Comparison of ENCODE assay signal across 10 cellular contexts in the genomic region with DNA sequence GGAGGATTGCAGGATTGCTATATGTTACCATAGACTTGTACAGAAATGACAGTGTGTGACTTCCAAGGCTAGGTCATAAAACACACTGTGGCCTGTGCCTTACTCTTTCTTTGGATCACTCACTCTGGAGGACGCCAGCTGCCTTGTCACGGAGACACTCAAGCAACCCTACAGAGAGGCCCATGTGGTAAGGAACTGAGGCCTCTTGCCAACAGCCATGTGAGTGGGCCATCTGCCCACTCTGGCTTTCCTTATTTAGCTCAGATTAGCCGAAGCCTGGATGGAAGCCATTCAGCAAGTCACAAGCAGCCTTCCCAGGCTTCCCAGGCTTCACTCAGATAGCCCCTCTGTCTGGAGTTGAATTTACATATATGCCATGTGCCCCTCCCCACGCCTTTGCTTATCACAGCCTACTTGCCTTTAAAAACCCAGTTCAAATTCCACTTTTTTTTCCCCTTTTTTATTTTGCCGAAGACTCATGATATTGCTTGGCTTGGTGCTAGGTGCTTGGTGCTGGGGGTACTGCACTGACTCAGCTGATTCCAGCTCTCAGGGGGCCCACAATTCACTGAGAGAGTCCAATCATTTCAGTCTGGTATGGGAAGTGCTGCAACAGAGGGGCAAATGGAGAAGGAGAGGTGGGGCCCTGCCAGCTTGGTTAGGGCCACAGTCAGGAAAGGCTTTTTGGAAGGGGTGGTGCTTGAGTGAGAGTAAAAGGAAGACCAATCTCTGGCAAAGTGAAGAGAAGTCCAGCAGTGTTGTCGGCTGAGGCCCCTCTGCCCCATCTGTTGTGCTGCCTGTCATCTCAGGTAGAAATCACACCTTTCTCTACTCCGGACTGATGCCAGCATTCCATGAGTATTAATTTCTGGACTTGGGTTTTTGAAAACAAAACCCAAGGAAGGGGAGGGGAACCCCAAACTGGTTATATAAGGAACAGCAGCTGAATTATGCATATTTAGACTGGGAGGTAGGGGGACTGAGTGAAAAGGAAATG. TPM values are rescaled to one million over a fixed set of nuclear protein-coding genes. Genes with fewer than 3 reads are reported as not detected.
A peak's percentile ranks its signal among the peaks of the same experiment; 100 is the strongest.
DNase-seq lines count a peak whose midpoint lies in the region; ATAC-seq and TF ChIP-seq lines count a peak whose summit lies in the region.
"Had no signal": no experiment of that assay in that cellular context is flagged by ENCODE, and none has a peak within 500 bp of the region (broad histone marks: within the 10 kb centered on the region; RNA-seq: fewer than 3 reads in every experiment).

No MANE protein-coding gene starts in this region.

- TF ChIP-seq CTCF in GM23338 (conservative IDR thresholded peaks at IDR 0.05; ENCODE audit: low read depth in 2 of 2) (no peak), right atrium auricular region (IDR thresholded peaks at IDR 0.05) (no peak)
- no peak for TF ChIP-seq CTCF in CD8-positive, alpha-beta T cell (IDR thresholded peaks at IDR 0.05)

- H3K4me2 ChIP-seq in GM23338 (no peak overlapping the region), skeletal muscle satellite cell (ENCODE audit: low read length) (no peak overlapping the region)

- no peaks in the 10 kb centered on the region for H3K9me2 ChIP-seq in GM23338 (ENCODE audit: insufficient read depth)

- H3K79me2 ChIP-seq in GM23338 (replicated peaks; ENCODE audit: insufficient read depth) = no peaks in the 10 kb centered on the region

- H3K36me3 ChIP-seq in GM23338 (ENCODE audit: insufficient read depth) = peaks cover 3% of the 10 kb centered on the region; the same call in 1 of the 2 replicates
- H3K36me3 ChIP-seq in right atrium auricular region = no peaks in the 10 kb centered on the region
- no peaks in the 10 kb centered on the region for H3K36me3 ChIP-seq in skeletal muscle satellite cell (ENCODE audit: insufficient read depth, low read length)
- H3K36me3 ChIP-seq in CD8-positive, alpha-beta T cell (ENCODE audit: insufficient read depth, low read length) = no peaks in the 10 kb centered on the region

- DNase-seq in GM23338 (ENCODE audit: low spot score) (no peak), right atrium auricular region (ENCODE audit: low spot score) (peak; percentile 90), DMS153 treated with DMSO at 0.1 percent for 48 hours (lab: John Stamatoyannopoulos, UW; ENCODE audit: unreplicated experiment) (no peak)
- no peak for DNase-seq in CD8-positive, alpha-beta T cell
- DNase-seq: stimulated activated CD4-positive, alpha-beta T cell treated with anti-CD3 and anti-CD28 coated beads, Interleukin-15, amount 100 ng/mL, for 24 hours had no signal

- ATAC-seq in GM23338 = no peak
- ATAC-seq in HG03097 (IDR thresholded peaks at IDR 0.05; ENCODE audit: low FRiP score, unreplicated experiment) = no peak
- ATAC-seq in CD8-positive, alpha-beta T cell = no peak
- ATAC-seq in HG02588 (IDR thresholded peaks at IDR 0.05; ENCODE audit: unreplicated experiment) = no peak
- ATAC-seq: GM12878 had no signal

- no peaks in the 10 kb centered on the region for H3K27me3 ChIP-seq in GM23338 (ENCODE audit: insufficient read depth)
- H3K27me3 ChIP-seq in right atrium auricular region = no peaks in the 10 kb centered on the region
- H3K27me3 ChIP-seq in skeletal muscle satellite cell (ENCODE audit: control insufficient read depth, insufficient read depth, low read length) = no peaks in the 10 kb centered on the region
- no peaks in the 10 kb centered on the region for H3K27me3 ChIP-seq in CD8-positive, alpha-beta T cell (ENCODE audit: insufficient read depth, low read length)

- H3K4me3 ChIP-seq in GM23338 (no peak overlapping the region), right atrium auricular region (no peak overlapping the region), skeletal muscle satellite cell (ENCODE audit: low read length) (no peak overlapping the region)
- no peak overlapping the region for H3K4me3 ChIP-seq in CD8-positive, alpha-beta T cell (ENCODE audit: low read depth, low read length)
- H3K4me3 ChIP-seq: GM12878 had no signal

- H3K4me3 Mint-ChIP-seq in GM23338 = no peak overlapping the region
- H3K4me3 Mint-ChIP-seq in CD8-positive, alpha-beta T cell = no peak overlapping the region

- H2AFZ ChIP-seq in GM23338 = no peak overlapping the region

- peak overlapping the region; percentile 28 for H3K9ac ChIP-seq in skeletal muscle satellite cell (ENCODE audit: low read depth, low read length)

- H4K20me1 ChIP-seq in GM23338 (replicated peaks; ENCODE audit: insufficient read depth) = no peaks in the 10 kb centered on the region

- peak overlapping the region; percentile 58; the same call in 1 of the 2 replicates for H3K27ac Mint-ChIP-seq in GM23338
- H3K27ac Mint-ChIP-seq in CD8-positive, alpha-beta T cell = no peak overlapping the region

- peaks cover 10% of the 10 kb centered on the region for H3K9me3 Mint-ChIP-seq in GM23338
- H3K9me3 Mint-ChIP-seq in CD8-positive, alpha-beta T cell = no peaks in the 10 kb centered on the region

- H3K9me3 ChIP-seq in right atrium auricular region = no peaks in the 10 kb centered on the region
- H3K9me3 ChIP-seq in skeletal muscle satellite cell (replicated peaks; ENCODE audit: low read length) = no peaks in the 10 kb centered on the region
- no peaks in the 10 kb centered on the region for H3K9me3 ChIP-seq in CD8-positive, alpha-beta T cell (ENCODE audit: low read length)

- H3K27ac ChIP-seq in GM23338 (ENCODE audit: low read depth) (no peak overlapping the region), angular gyrus (ENCODE audit: low read depth, low read length) (peak overlapping the region; percentile 54), right atrium auricular region (peak overlapping the region; percentile 66 to 74)
- H3K27ac ChIP-seq in CD8-positive, alpha-beta T cell (ENCODE audit: low read depth, low read length) = no peak overlapping the region

- H3K36me3 Mint-ChIP-seq in GM23338 (ENCODE audit: low read depth) = peaks cover 15% of the 10 kb centered on the region
- H3K36me3 Mint-ChIP-seq in CD8-positive, alpha-beta T cell = no peaks in the 10 kb centered on the region

- H3K4me1 ChIP-seq in GM23338 (ENCODE audit: insufficient read depth) (no peaks in the 10 kb centered on the region), right atrium auricular region (peaks cover 0 to 40% of the 10 kb centered on the region in 2 donors), skeletal muscle satellite cell (ENCODE audit: control insufficient read depth, insufficient read depth, low read length) (peaks cover 52% of the 10 kb centered on the region)
- H3K4me1 ChIP-seq in CD8-positive, alpha-beta T cell (ENCODE audit: insufficient read depth, low read length) = no peaks in the 10 kb centered on the region

- peaks cover 5% of the 10 kb centered on the region for H3K27me3 Mint-ChIP-seq in GM23338 (ENCODE audit: insufficient read depth, low read depth, poor library complexity)
- peaks cover 2% of the 10 kb centered on the region for H3K27me3 Mint-ChIP-seq in CD8-positive, alpha-beta T cell (ENCODE audit: low read depth)

- CTCF ChIA-PET in CD8-positive, alpha-beta T cell (lab: Charles Lee) = no interaction called here

- POLR2A ChIA-PET in CD8-positive, alpha-beta T cell (lab: Charles Lee) = no interaction called here

- intact Hi-C loops in CD8-positive, alpha-beta T cell (cut with DNase I, micrococcal nuclease) = no loop called here

- H3K4me1 Mint-ChIP-seq in GM23338 = peaks cover 7% of the 10 kb centered on the region
- H3K4me1 Mint-ChIP-seq in CD8-positive, alpha-beta T cell (ENCODE audit: low read depth) = no peaks in the 10 kb centered on the region

- no peaks in the 10 kb centered on the region for H3F3A ChIP-seq in GM23338 (replicated peaks; ENCODE audit: low read depth)

TF ChIP-seq in GM23338, 12 proteins besides CTCF, POLR2A, EP300 and RAD21:
- no peak for TF ChIP-seq JUNB (IDR thresholded peaks at IDR 0.05; ENCODE audit: unreplicated experiment)
- TF ChIP-seq ZNF331 (CRISPR knock-in tag; IDR thresholded peaks at IDR 0.05; ENCODE audit: low read depth) = no peak
- TF ChIP-seq EZH2 (IDR thresholded peaks at IDR 0.05; ENCODE audit: low read depth, unreplicated experiment) = no peak
- no peak for TF ChIP-seq CREB1 (CRISPR knock-in tag; IDR thresholded peaks at IDR 0.05; ENCODE audit: low read depth)
- TF ChIP-seq, protein P1, sequence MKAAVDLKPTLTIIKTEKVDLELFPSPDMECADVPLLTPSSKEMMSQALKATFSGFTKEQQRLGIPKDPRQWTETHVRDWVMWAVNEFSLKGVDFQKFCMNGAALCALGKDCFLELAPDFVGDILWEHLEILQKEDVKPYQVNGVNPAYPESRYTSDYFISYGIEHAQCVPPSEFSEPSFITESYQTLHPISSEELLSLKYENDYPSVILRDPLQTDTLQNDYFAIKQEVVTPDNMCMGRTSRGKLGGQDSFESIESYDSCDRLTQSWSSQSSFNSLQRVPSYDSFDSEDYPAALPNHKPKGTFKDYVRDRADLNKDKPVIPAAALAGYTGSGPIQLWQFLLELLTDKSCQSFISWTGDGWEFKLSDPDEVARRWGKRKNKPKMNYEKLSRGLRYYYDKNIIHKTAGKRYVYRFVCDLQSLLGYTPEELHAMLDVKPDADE (IDR thresholded peaks at IDR 0.05) = no peak
- TF ChIP-seq POLR2AphosphoS5 (IDR thresholded peaks at IDR 0.05; ENCODE audit: low read depth) = no peak

RNA-seq across cellular contexts. Expression of a gene that starts 14.5 kb away (rescaled TPM):
- 0.12 TPM in 1 of 2 replicates, not detected in the other for total RNA-seq in GM23338 (2014; rRNA removed; shearing (Covaris generic))
- polyA plus RNA-seq in GM23338 (2016; fragmentation: Nextera tagmentation; extraction: Ambion mirVana) = 0.08 TPM in 1 of 2 replicates, not detected in the other
- under 1 TPM in 1 of 2 donors, not detected in 1; 0.75 TPM for total RNA-seq in right atrium auricular region
- total RNA-seq in skeletal muscle satellite cell (2012; rRNA removed) = 2.0 and 5.2 TPM in 2 replicates
- not detected for total RNA-seq in CD8-positive, alpha-beta T cell
- total RNA-seq: GM12878 had no signal

Comparison
In these comparisons a context has a peak if more than half of its experiments do, and no peak if none do; other contexts are left out.
1. H3K27ac ChIP-seq: peak in angular gyrus (single experiment) and right atrium auricular region (2 of 2); none in GM23338 (single experiment) and CD8-positive, alpha-beta T cell (single experiment).